ENCODE assay signal across 1 cellular context in genomic region chr6:36682328-36683144, GRCh38.
A peak's percentile ranks its signal among the peaks of the same experiment; 100 is the strongest.
TF ChIP-seq lines count a peak whose summit lies in the region.

No MANE protein-coding gene starts in this region.

TF ChIP-seq in HepG2, 621 proteins besides CTCF, POLR2A, EP300 and RAD21 (continued from another document and continues in another):
- TF ChIP-seq ZNF407 (CRISPR knock-in tag; IDR thresholded peaks at IDR 0.05; ENCODE audit: not compliant biosample characterization) (no peak), CHD4 (IDR thresholded peaks at IDR 0.05; ENCODE audit: borderline replicate concordance, low read length) (no peak), DZIP1 (CRISPR knock-in tag; IDR thresholded peaks at IDR 0.05) (no peak), NONO (IDR thresholded peaks at IDR 0.05) (no peak), NONO (CRISPR knock-in tag; conservative IDR thresholded peaks at IDR 0.05) (peak; percentile 54; the same call in 1 of the 2 replicates), ZHX1 (CRISPR knock-in tag; IDR thresholded peaks at IDR 0.05; ENCODE audit: low read depth) (no peak), MBNL3 (CRISPR knock-in tag; conservative IDR thresholded peaks at IDR 0.05) (no peak), MIER3 (CRISPR knock-in tag; IDR thresholded peaks at IDR 0.05; ENCODE audit: borderline replicate concordance) (no peak), SALL1 (CRISPR knock-in tag; IDR thresholded peaks at IDR 0.05) (peak; percentile 25; the same call in 1 of the 2 replicates), FOXP4 (CRISPR knock-in tag; IDR thresholded peaks at IDR 0.05) (no peak), HOXA9 (CRISPR knock-in tag; IDR thresholded peaks at IDR 0.05; ENCODE audit: borderline replicate concordance) (no peak), HMG20A (CRISPR knock-in tag; IDR thresholded peaks at IDR 0.05; ENCODE audit: borderline replicate concordance) (peak; percentile 54; the same call in 1 of the 2 replicates), ZNF256 (CRISPR knock-in tag; conservative IDR thresholded peaks at IDR 0.05) (no peak), ARHGAP35 (CRISPR knock-in tag; IDR thresholded peaks at IDR 0.05; ENCODE audit: borderline replicate concordance) (no peak), HNRNPH1 (optimal IDR thresholded peaks at IDR 0.05; ENCODE audit: low read depth, low read length) (peak; percentile 14), ARID2 (CRISPR knock-in tag; IDR thresholded peaks at IDR 0.05; ENCODE audit: borderline replicate concordance) (peak; percentile 16; the same call in 1 of the 2 replicates), ZNF276 (CRISPR knock-in tag; IDR thresholded peaks at IDR 0.05; ENCODE audit: low read depth) (no peak), ZNF136 (CRISPR knock-in tag; IDR thresholded peaks at IDR 0.05; ENCODE audit: low read depth) (no peak), SKI (IDR thresholded peaks at IDR 0.05; ENCODE audit: partially characterized antibody) (no peak), ZFP1 (CRISPR knock-in tag; IDR thresholded peaks at IDR 0.05) (no peak), MAZ (IDR thresholded peaks at IDR 0.05; ENCODE audit: borderline replicate concordance, low read depth, low read length) (no peak), MAZ (CRISPR knock-in tag; IDR thresholded peaks at IDR 0.05; ENCODE audit: low read depth) (0 out of 2 replicates have a peak, but pooled peaks have one; percentile 32), ATF7-NPFF (CRISPR knock-in tag; IDR thresholded peaks at IDR 0.05; ENCODE audit: low read depth) (no peak), CENPX (CRISPR knock-in tag; IDR thresholded peaks at IDR 0.05) (no peak), FOSL1 (CRISPR knock-in tag; IDR thresholded peaks at IDR 0.05; ENCODE audit: borderline replicate concordance) (peak; percentile 69), MYPOP (CRISPR knock-in tag; IDR thresholded peaks at IDR 0.05) (no peak; the same call in 1 of the 2 replicates), ZBTB1 (CRISPR knock-in tag; IDR thresholded peaks at IDR 0.05; ENCODE audit: borderline replicate concordance) (no peak), SMAD9 (CRISPR knock-in tag; IDR thresholded peaks at IDR 0.05) (no peak), LCORL (IDR thresholded peaks at IDR 0.05) (no peak), LCORL (CRISPR knock-in tag; IDR thresholded peaks at IDR 0.05) (peak; percentile 85), ZNF484 (CRISPR knock-in tag; IDR thresholded peaks at IDR 0.05; ENCODE audit: borderline replicate concordance, low read depth) (no peak), ZNF737 (CRISPR knock-in tag; IDR thresholded peaks at IDR 0.05; ENCODE audit: borderline replicate concordance) (no peak), ZMYM2 (CRISPR knock-in tag; IDR thresholded peaks at IDR 0.05) (no peak), ZNF777 (CRISPR knock-in tag; IDR thresholded peaks at IDR 0.05) (no peak), PHF21A (CRISPR knock-in tag; IDR thresholded peaks at IDR 0.05) (no peak), GABPB1 (CRISPR knock-in tag; IDR thresholded peaks at IDR 0.05) (no peak; the same call in 1 of the 2 replicates), ZNF597 (CRISPR knock-in tag; IDR thresholded peaks at IDR 0.05) (no peak), ZNF451 (CRISPR knock-in tag; IDR thresholded peaks at IDR 0.05) (no peak), ZNF513 (CRISPR knock-in tag; conservative IDR thresholded peaks at IDR 0.05) (no peak), SAFB2 (CRISPR knock-in tag; IDR thresholded peaks at IDR 0.05; ENCODE audit: borderline replicate concordance, low read depth) (0 out of 2 replicates have a peak, but pooled peaks have one; percentile 16), CAMTA2 (CRISPR knock-in tag; IDR thresholded peaks at IDR 0.05; ENCODE audit: borderline replicate concordance) (no peak)
